ENCODE assay signal across 1 cellular context in genomic region chr18:24560511-24560981, GRCh38.
TF ChIP-seq lines count a peak whose summit lies in the region.

No MANE protein-coding gene starts in this region.

TF ChIP-seq in GM23338, 12 proteins besides CTCF, POLR2A, EP300 and RAD21 (continued from another document):
- no peak for TF ChIP-seq ZNF462 (CRISPR knock-in tag; IDR thresholded peaks at IDR 0.05)
- TF ChIP-seq POLR2AphosphoS5 (IDR thresholded peaks at IDR 0.05; ENCODE audit: low read depth) = no peak
